In genomic region chr2:73928995-73929394, GRCh38 we compare ENCODE assay signal across 1 cellular context.
TF ChIP-seq lines count a peak whose summit lies in the region.

No MANE protein-coding gene starts in this region.

TF ChIP-seq in SK-N-SH, 30 proteins besides CTCF, POLR2A, EP300 and RAD21 (continued from another document):
- TF ChIP-seq REST (IDR thresholded peaks at IDR 0.05; ENCODE audit: low read depth, low read length) (no peak), CHD2 (IDR thresholded peaks at IDR 0.05; ENCODE audit: low read length, partially characterized antibody) (no peak), NRF1 (IDR thresholded peaks at IDR 0.05; ENCODE audit: low read depth, low read length) (no peak)
